In genomic region chr11:86999859-87000753, GRCh38 we compare ENCODE assay signal across 12 cellular contexts. TPM values are rescaled to one million over a fixed set of nuclear protein-coding genes. Genes with fewer than 3 reads are reported as not detected.
DNase-seq lines count a peak whose midpoint lies in the region; ATAC-seq and TF ChIP-seq lines count a peak whose summit lies in the region.
"Had no signal": no experiment of that assay in that cellular context is flagged by ENCODE, and none has a peak within 500 bp of the region (broad histone marks: within the 10 kb centered on the region; RNA-seq: fewer than 3 reads in every experiment).

No MANE protein-coding gene starts in this region.

- H3K9ac ChIP-seq in endodermal cell (ENCODE audit: extremely low read depth, low read length, poor library complexity, severe bottlenecking), result peak overlapping the region; percentile 64
- no peak overlapping the region for H3K9ac ChIP-seq in H9 (ENCODE audit: extremely low read depth, insufficient read length, low read length)

- H4K5ac ChIP-seq in H9 (ENCODE audit: insufficient read length, low read depth, low read length), result no peak overlapping the region

- H3K4me1 ChIP-seq in endodermal cell (ENCODE audit: control insufficient read depth, insufficient read depth, low read length) (peaks cover 9% of the 10 kb centered on the region), mucosa of descending colon (ENCODE audit: low read depth) (peaks cover under 1% of the 10 kb centered on the region), H9 (ENCODE audit: insufficient read depth, low read length) (no peaks in the 10 kb centered on the region)

- peak; percentile 28 for ATAC-seq in mucosa of descending colon
- ATAC-seq: activated CD8-positive, alpha-beta T cell treated with anti-CD3 and anti-CD28 coated beads for 36 hours had no signal

- H3K27me3 Mint-ChIP-seq in endodermal cell (ENCODE audit: insufficient read depth), result no peaks in the 10 kb centered on the region
- H3K27me3 Mint-ChIP-seq in H9 (ENCODE audit: low read depth), result no peaks in the 10 kb centered on the region

- no peak overlapping the region for H4K8ac ChIP-seq in H9 (replicated peaks; ENCODE audit: insufficient read length, low read depth, low read length)

- H3K36me3 Mint-ChIP-seq in endodermal cell (ENCODE audit: low read depth), result no peaks in the 10 kb centered on the region
- no peaks in the 10 kb centered on the region for H3K36me3 Mint-ChIP-seq in H9 (ENCODE audit: insufficient read depth in 1 of 3, low read depth in 3 of 3)
- H3K36me3 Mint-ChIP-seq: CD4-positive, CD25-positive, alpha-beta regulatory T cell had no signal

- H3K27me3 ChIP-seq in endodermal cell (ENCODE audit: control insufficient read depth, insufficient read depth, low read length, poor library complexity, severe bottlenecking) (no peaks in the 10 kb centered on the region), H9 (ENCODE audit: insufficient read depth, low read length) (no peaks in the 10 kb centered on the region)

- intact Hi-C loops in mucosa of descending colon (cut with DNase I, micrococcal nuclease), result no loop called here

- peak overlapping the region; percentile 14 for H3K4me3 Mint-ChIP-seq in endodermal cell
- no peak overlapping the region for H3K4me3 Mint-ChIP-seq in H9
- H3K4me3 Mint-ChIP-seq: activated CD8-positive, alpha-beta T cell treated with anti-CD3 and anti-CD28 coated beads for 36 hours; CD4-positive, CD25-positive, alpha-beta regulatory T cell had no signal

- no peak overlapping the region for H4K91ac ChIP-seq in H9 (ENCODE audit: insufficient read length, low read depth, low read length)

- H2AK5ac ChIP-seq in H9 (ENCODE audit: insufficient read length, low read length), result no peak overlapping the region

- no peak overlapping the region for H3K56ac ChIP-seq in H9 (ENCODE audit: insufficient read length, low read depth, low read length)

- no peaks in the 10 kb centered on the region for H3K79me1 ChIP-seq in H9 (ENCODE audit: insufficient read depth, low read depth, low read length, poor library complexity, severe bottlenecking)

- H3K18ac ChIP-seq in H9 (ENCODE audit: insufficient read length, low read depth, low read length), result no peak overlapping the region

- no peak overlapping the region for H2AFZ ChIP-seq in H9 (ENCODE audit: low read length)

- in situ Hi-C loops in Caki2 (cut with HindIII; ENCODE audit: low pct_unique_long_range_greater_than_20kb, low sequenced_read_pairs), result no loop called here

- no peak overlapping the region for H2BK120ac ChIP-seq in H9 (ENCODE audit: low read depth, low read length, poor library complexity, severe bottlenecking)

- H3K79me2 ChIP-seq in H9 (ENCODE audit: insufficient read depth, low read length), result no peaks in the 10 kb centered on the region

- H3K36me3 ChIP-seq in endodermal cell (ENCODE audit: control insufficient read depth, insufficient read depth, low read length) (no peaks in the 10 kb centered on the region), mucosa of descending colon (ENCODE audit: low read depth) (no peaks in the 10 kb centered on the region)

- peak overlapping the region; percentile 95 for H3K27ac Mint-ChIP-seq in endodermal cell
- peak overlapping the region in 1 of 3 experiments; percentile 11; a peak in 3 of 7 replicates for H3K27ac Mint-ChIP-seq in H9
- H3K27ac Mint-ChIP-seq: activated CD8-positive, alpha-beta T cell treated with anti-CD3 and anti-CD28 coated beads for 36 hours; CD4-positive, CD25-positive, alpha-beta regulatory T cell had no signal

- no peak overlapping the region for H3K14ac ChIP-seq in H9 (ENCODE audit: insufficient read depth, low read length)

- peak overlapping the region; percentile 46 for H3K4me3 ChIP-seq in endodermal cell (ENCODE audit: low read length)
- H3K4me3 ChIP-seq in mucosa of descending colon, result no peak overlapping the region

- H3T11ph ChIP-seq in H9 (ENCODE audit: low read length), result no peak overlapping the region

- H3K9me3 Mint-ChIP-seq in endodermal cell (no peaks in the 10 kb centered on the region), H9 (no peaks in the 10 kb centered on the region)
- H3K9me3 Mint-ChIP-seq: activated CD8-positive, alpha-beta T cell treated with anti-CD3 and anti-CD28 coated beads for 36 hours; CD4-positive, CD25-positive, alpha-beta regulatory T cell had no signal

- TF ChIP-seq CTCF in endodermal cell (conservative IDR thresholded peaks at IDR 0.05) (no peak), mucosa of descending colon (IDR thresholded peaks at IDR 0.05) (no peak), H9 (conservative IDR thresholded peaks at IDR 0.05) (no peak)

- H3K9me3 ChIP-seq in endodermal cell (ENCODE audit: control insufficient read depth, low read length), result no peaks in the 10 kb centered on the region
- H3K9me3 ChIP-seq in mucosa of descending colon, result no peaks in the 10 kb centered on the region
- no peaks in the 10 kb centered on the region for H3K9me3 ChIP-seq in H9 (ENCODE audit: control insufficient read depth, low read depth, low read length)

- no peak overlapping the region for H3K23ac ChIP-seq in H9 (ENCODE audit: insufficient read length, low read depth, low read length)

- no peak overlapping the region for H2BK5ac ChIP-seq in H9 (ENCODE audit: insufficient read length, low read length)

- no peak overlapping the region for H3K4ac ChIP-seq in H9 (ENCODE audit: low read depth, low read length)

- WGBS in endodermal cell (ENCODE audit: insufficient coverage in 1 of 2, insufficient read length in 1 of 2), 2 experiments, result 38 to 50% methylated on average over 2 to 4 of the region's 5 CpGs
- no CpG with 5 or more reads among the region's 5 CpGs for WGBS in H9 (ENCODE audit: extremely low coverage, insufficient read length, low lambda C conversion rate)

- H3K4me2 ChIP-seq in H9 (ENCODE audit: insufficient read depth, insufficient read length, low read length), result no peak overlapping the region

- peak overlapping the region; percentile 39 for H3K27ac ChIP-seq in endodermal cell (ENCODE audit: low read depth, low read length)
- H3K27ac ChIP-seq in H9 (ENCODE audit: insufficient read length, low read depth, low read length), result no peak overlapping the region

- no peaks in the 10 kb centered on the region for H3K23me2 ChIP-seq in H9 (ENCODE audit: insufficient read length, low read depth, low read length, poor library complexity, severe bottlenecking)

- no peak overlapping the region for H2BK15ac ChIP-seq in H9 (ENCODE audit: low read depth, low read length)

- H3K4me1 Mint-ChIP-seq in endodermal cell (peaks cover 31% of the 10 kb centered on the region), H9 (peaks cover 14 to 20% of the 10 kb centered on the region in 2 experiments)
- H3K4me1 Mint-ChIP-seq: CD4-positive, CD25-positive, alpha-beta regulatory T cell had no signal

- peak; percentile 56 for DNase-seq in Caki2 (ENCODE audit: low read depth)
- peak; percentile 26 for DNase-seq in NCI-H2196 treated with DMSO at 0.1 percent for 48 hours (lab: John Stamatoyannopoulos, UW; ENCODE audit: unreplicated experiment)
- DNase-seq in endodermal cell, result peak; percentile 83
- no peak for DNase-seq in mucosa of descending colon
- DNase-seq in activated CD4-positive, CD25-positive, alpha-beta regulatory T cell treated with anti-CD3 and anti-CD28 coated beads, Interleukin-2, amount 50 U/mL, for 72 hours, result no peak
- no peak for DNase-seq in activated CD8-positive, alpha-beta memory T cell treated with anti-CD3 and anti-CD28 coated beads, Interleukin-2, amount 50 U/mL, for 48 hours
- DNase-seq in H9, result no peak
- no peak for DNase-seq in GDM1 (lab: John Stamatoyannopoulos, UW)
- DNase-seq: activated CD8-positive, alpha-beta T cell treated with anti-CD3 and anti-CD28 coated beads for 36 hours; amygdala; CD4-positive, CD25-positive, alpha-beta regulatory T cell; NCI-H1092 had no signal

- H4K20me1 ChIP-seq in H9 (ENCODE audit: control insufficient read depth, insufficient read depth, insufficient read length), result no peaks in the 10 kb centered on the region

- no peak overlapping the region for H2BK12ac ChIP-seq in H9 (ENCODE audit: insufficient read length, low read depth, low read length)

- no peak overlapping the region for H2BK20ac ChIP-seq in H9 (ENCODE audit: low read depth, low read length, poor library complexity, severe bottlenecking)

RNA-seq across cellular contexts. Expression of gene TMEM135, which starts 37.6 kb away (rescaled TPM):
- 11.0 and 13.8 TPM in 2 replicates for total RNA-seq in Caki2 (2014; rRNA removed; shearing (Covaris generic); ENCODE audit: low replicate concordance)
- total RNA-seq in endodermal cell (100 to 1,000 TPM; 111 to 113 TPM), mucosa of descending colon (10 to 100 TPM; 32.8 to 37.6 (median 37.0) TPM), H9 (2021) (20.9 and 25.2 TPM in 2 replicates)
- polyA plus RNA-seq in endodermal cell (2013, experiment 1 of 2), result 44.7 TPM
- polyA plus RNA-seq in endodermal cell (2013, experiment 2 of 2), result 36.0 TPM

RNA-seq across cellular contexts. Expression of gene FZD4, which starts 44.9 kb away (rescaled TPM):
- total RNA-seq in Caki2 (2014; rRNA removed; shearing (Covaris generic); ENCODE audit: low replicate concordance), result 0.17 and 0.81 TPM in 2 replicates
- total RNA-seq in endodermal cell, result 10 to 100 TPM; 52.1 to 53.9 TPM
- polyA plus RNA-seq in endodermal cell (2013, experiment 1 of 2), result 11.2 TPM
- 11.4 TPM for polyA plus RNA-seq in endodermal cell (2013, experiment 2 of 2)
- total RNA-seq in mucosa of descending colon, result 10 to 100 TPM in 1 of 3 donors, 1 to 10 TPM in 2; 4.7 to 33.7 (median 7.9) TPM
- 3.9 and 4.5 TPM in 2 replicates for total RNA-seq in H9 (2021)
- total RNA-seq: CD4-positive, CD25-positive, alpha-beta regulatory T cell had no signal
- polyA plus RNA-seq: CD4-positive, CD25-positive, alpha-beta regulatory T cell had no signal

Comparison
In these comparisons a context has a peak if more than half of its experiments do, and no peak if none do; other contexts are left out.
1. DNase-seq: peak in Caki2 (single experiment), NCI-H2196 treated with DMSO at 0.1 percent for 48 hours (single experiment) and endodermal cell (single experiment); none in mucosa of descending colon (0 of 3), activated CD4-positive, CD25-positive, alpha-beta regulatory T cell treated with anti-CD3 and anti-CD28 coated beads, Interleukin-2, amount 50 U/mL, for 72 hours (single experiment), activated CD8-positive, alpha-beta memory T cell treated with anti-CD3 and anti-CD28 coated beads, Interleukin-2, amount 50 U/mL, for 48 hours (single experiment), H9 (single experiment) and GDM1 (single experiment).